ENCODE assay signal across 4 cellular contexts in the genomic region with DNA sequence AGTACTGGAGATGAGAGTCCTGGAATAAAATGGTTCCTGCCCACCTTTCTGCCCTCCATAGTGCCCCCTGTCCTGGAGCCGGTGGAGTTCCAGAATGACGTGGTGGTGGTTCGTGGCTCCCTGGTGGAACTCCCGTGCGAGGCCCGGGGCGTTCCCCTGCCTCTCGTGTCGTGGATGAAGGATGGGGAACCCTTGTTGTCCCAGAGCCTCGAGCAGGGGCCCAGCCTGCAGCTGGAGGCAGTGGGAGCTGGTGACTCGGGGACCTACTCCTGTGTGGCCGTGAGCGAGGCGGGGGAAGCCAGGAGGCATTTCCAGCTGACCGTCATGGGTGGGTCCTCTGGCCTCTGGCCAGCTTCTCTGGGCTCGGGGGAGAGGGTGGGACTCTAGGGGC.
"Had no signal": no experiment of that assay in that cellular context is flagged by ENCODE, and none has a peak within 500 bp of the region (broad histone marks: within the 10 kb centered on the region; RNA-seq: fewer than 3 reads in every experiment).

No MANE protein-coding gene starts in this region.

- H3K4me2 ChIP-seq: GM23338 had no signal

- DNase-seq: H9, HCEC 1CT had no signal

- H2AFZ ChIP-seq: GM23338 had no signal

- H3K4me3 ChIP-seq: GM23338, K562 had no signal
